ENCODE assay signal across 8 cellular contexts in the genomic region with DNA sequence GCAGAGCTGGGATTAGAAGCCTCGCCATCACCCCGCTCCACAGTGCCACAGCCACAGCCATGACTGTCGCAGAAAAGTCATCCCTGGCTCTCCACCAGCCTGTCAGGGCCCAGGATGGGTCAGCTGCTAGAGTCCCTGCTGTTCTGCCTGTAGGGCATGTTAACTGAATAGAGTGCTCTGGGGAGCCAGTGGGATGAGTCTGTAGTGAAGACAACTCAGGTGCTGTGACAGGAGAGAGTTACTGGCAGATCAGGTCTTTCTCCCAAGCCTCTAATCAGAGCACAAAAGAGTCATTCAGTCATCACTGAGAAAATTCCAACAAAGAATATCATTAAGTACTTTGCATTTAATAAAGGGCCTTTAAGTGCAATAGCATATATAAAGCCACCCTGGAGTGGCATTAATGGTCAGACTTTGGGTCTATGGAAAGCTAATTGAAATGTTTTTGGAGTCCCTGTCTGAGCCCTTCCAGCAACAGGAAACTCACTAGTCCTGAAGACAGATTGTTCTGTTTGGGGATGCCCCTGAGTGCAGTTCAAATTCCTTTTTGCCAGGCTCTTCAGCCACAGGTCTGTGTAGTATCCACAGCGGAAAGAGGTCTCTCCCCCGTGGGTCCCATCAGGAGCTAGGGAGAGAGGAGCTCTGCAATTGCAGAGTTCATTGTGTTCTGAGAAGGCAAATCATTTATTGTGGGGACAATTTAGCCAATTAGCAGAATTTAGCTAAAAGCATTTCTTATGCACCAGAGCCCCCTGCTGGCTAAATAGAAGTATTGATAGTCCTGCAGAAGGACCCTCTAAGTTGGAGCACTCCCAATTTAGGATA. TPM values are rescaled to one million over a fixed set of nuclear protein-coding genes. Genes with fewer than 3 reads are reported as not detected.
A peak's percentile ranks its signal among the peaks of the same experiment; 100 is the strongest.
DNase-seq lines count a peak whose midpoint lies in the region; ATAC-seq, FAIRE-seq and TF ChIP-seq lines count a peak whose summit lies in the region.

No MANE protein-coding gene starts in this region.

- H3K27me3 Mint-ChIP-seq in CD14-positive monocyte (ENCODE audit: low read depth in 3 of 3) (peaks cover 3 to 13% (median 6%) of the 10 kb centered on the region in 3 donors), progenitor cell of endocrine pancreas (peaks cover 5% of the 10 kb centered on the region)

- H3K4me1 Mint-ChIP-seq in CD14-positive monocyte (no peaks in the 10 kb centered on the region), progenitor cell of endocrine pancreas (ENCODE audit: low read depth) (peaks cover 2% of the 10 kb centered on the region)

- DNase-seq in CD14-positive monocyte (ENCODE audit: low spot score) (no peak), GM19239 (ENCODE audit: insufficient read length, low spot score) (no peak), NCI-H2171 (lab: John Stamatoyannopoulos, UW) (peak; percentile 55), foreskin melanocyte (peak; percentile 38), progenitor cell of endocrine pancreas (ENCODE audit: low spot score, unreplicated experiment) (peak; percentile 27)
- DNase-seq in activated CD4-positive, alpha-beta T cell treated with anti-CD3 and anti-CD28 coated beads, Interleukin-2, amount 50 U/mL, for 1 hour = peak; percentile 3

- intact Hi-C loops in CD14-positive monocyte (cut with micrococcal nuclease) = loop anchor here (5.0 kb wide), 1 partner anchor 432 kb away; no protein-coding TSS in a partner anchor

- peak; percentile 82 for TF ChIP-seq CTCF in CD14-positive monocyte (IDR thresholded peaks at IDR 0.05)
- peak; percentile 94 for TF ChIP-seq CTCF in progenitor cell of endocrine pancreas (IDR thresholded peaks at IDR 0.05; ENCODE audit: unreplicated experiment)

- H3K27ac Mint-ChIP-seq in CD14-positive monocyte (no peak overlapping the region), progenitor cell of endocrine pancreas (no peak overlapping the region)

- H3K4me3 Mint-ChIP-seq in CD14-positive monocyte (no peak overlapping the region), progenitor cell of endocrine pancreas (ENCODE audit: low read depth) (no peak overlapping the region)

- no peak for ATAC-seq in GM21717 (IDR thresholded peaks at IDR 0.05; ENCODE audit: unreplicated experiment)
- ATAC-seq in GM18907 (IDR thresholded peaks at IDR 0.05; ENCODE audit: unreplicated experiment) = no peak

- no peaks in the 10 kb centered on the region for H3K36me3 Mint-ChIP-seq in CD14-positive monocyte
- H3K36me3 Mint-ChIP-seq in progenitor cell of endocrine pancreas (ENCODE audit: insufficient read depth) = peaks cover 3% of the 10 kb centered on the region

- peaks cover 12 to 33% (median 17%) of the 10 kb centered on the region in 7 donors for H3K9me3 Mint-ChIP-seq in CD14-positive monocyte
- peaks cover 18% of the 10 kb centered on the region for H3K9me3 Mint-ChIP-seq in progenitor cell of endocrine pancreas (ENCODE audit: low read depth)

- peak; percentile 53 for FAIRE-seq in GM19239 (lab: Jason Lieb, UNC)

RNA-seq across cellular contexts. Expression of gene C14orf132, which starts 45.2 kb away (rescaled TPM):
- polyA plus RNA-seq in CD14-positive monocyte = not detected
- total RNA-seq in progenitor cell of endocrine pancreas = 49.6 and 58.3 TPM in 2 replicates

Comparison
In these comparisons a context has a peak if more than half of its experiments do, and no peak if none do; other contexts are left out.
1. DNase-seq: peak in NCI-H2171 (single experiment), activated CD4-positive, alpha-beta T cell treated with anti-CD3 and anti-CD28 coated beads, Interleukin-2, amount 50 U/mL, for 1 hour (single experiment), foreskin melanocyte (single experiment) and progenitor cell of endocrine pancreas (single experiment); none in CD14-positive monocyte (single experiment) and GM19239 (single experiment).